Comparison of ENCODE assay signal across 25 cellular contexts in genomic region chr1:9222846-9223625, GRCh38. TPM values are rescaled to one million over a fixed set of nuclear protein-coding genes. Genes with fewer than 3 reads are reported as not detected.
DNase-seq lines count a peak whose midpoint lies in the region; ATAC-seq, FAIRE-seq and TF ChIP-seq lines count a peak whose summit lies in the region.
"Had no signal": no experiment of that assay in that cellular context is flagged by ENCODE, and none has a peak within 500 bp of the region (broad histone marks: within the 10 kb centered on the region; RNA-seq: fewer than 3 reads in every experiment).

No MANE protein-coding gene starts in this region.

- H3K9me1 ChIP-seq in K562 (ENCODE audit: control insufficient read depth, insufficient read depth, low read length), result no peaks in the 10 kb centered on the region

- no peaks in the 10 kb centered on the region for H3K4me1 Mint-ChIP-seq in activated CD4-positive, alpha-beta T cell treated with anti-CD3 and anti-CD28 coated beads, Interleukin-2, amount 10 ng/mL, durations not matched to agents 7 days and 5 days
- no peaks in the 10 kb centered on the region for H3K4me1 Mint-ChIP-seq in CD8-positive, alpha-beta T cell (ENCODE audit: low read depth)
- H3K4me1 Mint-ChIP-seq in nephron progenitor cell, result no peaks in the 10 kb centered on the region
- H3K4me1 Mint-ChIP-seq: CD8-positive, alpha-beta memory T cell; IgD-negative memory B cell had no signal

- no peaks in the 10 kb centered on the region for H3K79me2 ChIP-seq in K562 (ENCODE audit: control insufficient read depth, insufficient read depth, low read length)

- POLR2A ChIA-PET in activated CD4-positive, alpha-beta T cell treated with anti-CD3 and anti-CD28 coated beads, Interleukin-2, amount 10 ng/mL, durations not matched to agents 7 days and 5 days (lab: Charles Lee), result no interaction called here
- POLR2A ChIA-PET in CD8-positive, alpha-beta T cell (lab: Charles Lee), result no interaction called here
- POLR2A ChIA-PET in K562 (lab: Yijun Ruan, JAX), result no interaction called here

- H3K4me3 ChIP-seq in CD8-positive, alpha-beta T cell (ENCODE audit: low read depth, low read length), result no peak overlapping the region
- no peak overlapping the region for H3K4me3 ChIP-seq in K562
- H3K4me3 ChIP-seq: A549, BLaER1, GM12878 had no signal

- DNase-seq in activated CD4-positive, alpha-beta T cell treated with anti-CD3 and anti-CD28 coated beads, Interleukin-2, amount 10 ng/mL, durations not matched to agents 7 days and 5 days, result no peak
- no peak for DNase-seq in activated CD4-positive, alpha-beta T cell treated with anti-CD3 and anti-CD28 coated beads, Interleukin-2, amount 50 U/mL, for 1 hour
- no peak for DNase-seq in CD8-positive, alpha-beta T cell
- DNase-seq in K562 (ENCODE audit: extremely low read depth in 1 of 4, low spot score in 3 of 4), result no peak
- DNase-seq in nephron progenitor cell, result no peak
- DNase-seq in Right ventricle myocardium superior, result no peak
- DNase-seq in NCI-H2196 (lab: John Stamatoyannopoulos, UW; ENCODE audit: unreplicated experiment), result no peak
- DNase-seq in activated CD4-positive, CD25-positive, alpha-beta regulatory T cell (lab: John Stamatoyannopoulos, UW), result no peak
- DNase-seq: AML-193; CD8-positive, alpha-beta memory T cell; COR-L47; DMS 273 treated with DMSO at 0.1 percent for 48 hours; DMS53; DND-41; EL; GOT3; H7 had no signal

- ATAC-seq in CD8-positive, alpha-beta T cell, result no peak
- ATAC-seq in K562, result no peak
- ATAC-seq in Right ventricle myocardium superior (ENCODE audit: poor library complexity), result no peak
- ATAC-seq: GM12878, HCT116 had no signal

- in situ Hi-C loops in K562 (cut with MboI), result no loop called here

- H3K36me3 ChIP-seq in CD8-positive, alpha-beta T cell (ENCODE audit: insufficient read depth, low read length), result no peaks in the 10 kb centered on the region
- no peaks in the 10 kb centered on the region for H3K36me3 ChIP-seq in K562 (ENCODE audit: control insufficient read depth, insufficient read depth, low read length)
- H3K36me3 ChIP-seq: BLaER1 had no signal

- no peak overlapping the region for H3K27ac ChIP-seq in CD8-positive, alpha-beta T cell (ENCODE audit: low read depth, low read length)
- no peak overlapping the region for H3K27ac ChIP-seq in K562 (ENCODE audit: extremely low read depth, low read depth, low read length)
- H3K27ac ChIP-seq: 22Rv1, A549, BLaER1, HL-60 had no signal

- under 1% methylated on average over 13 of the region's 14 CpGs for WGBS in K562 (ENCODE audit: insufficient coverage, low coverage, missing lambda C conversion rate)

- H3K4me3 Mint-ChIP-seq in activated CD4-positive, alpha-beta T cell treated with anti-CD3 and anti-CD28 coated beads, Interleukin-2, amount 10 ng/mL, durations not matched to agents 7 days and 5 days, result no peak overlapping the region
- H3K4me3 Mint-ChIP-seq in CD8-positive, alpha-beta T cell, result no peak overlapping the region
- H3K4me3 Mint-ChIP-seq in nephron progenitor cell, result no peak overlapping the region
- H3K4me3 Mint-ChIP-seq: CD8-positive, alpha-beta memory T cell; IgD-negative memory B cell had no signal

- no peak for TF ChIP-seq RAD21 in K562 (CRISPR knock-in tag; conservative IDR thresholded peaks at IDR 0.05 in 1 of 2, IDR thresholded peaks at IDR 0.05 in 1 of 2)

- H3K27ac Mint-ChIP-seq in activated CD4-positive, alpha-beta T cell treated with anti-CD3 and anti-CD28 coated beads, Interleukin-2, amount 10 ng/mL, durations not matched to agents 7 days and 5 days, result peak overlapping the region; percentile 41
- H3K27ac Mint-ChIP-seq in CD8-positive, alpha-beta T cell, result no peak overlapping the region
- peak overlapping the region; percentile 37 for H3K27ac Mint-ChIP-seq in nephron progenitor cell

- H3K27me3 Mint-ChIP-seq in activated CD4-positive, alpha-beta T cell treated with anti-CD3 and anti-CD28 coated beads, Interleukin-2, amount 10 ng/mL, durations not matched to agents 7 days and 5 days, result peaks cover 13% of the 10 kb centered on the region
- H3K27me3 Mint-ChIP-seq in CD8-positive, alpha-beta T cell (ENCODE audit: low read depth), result peaks cover 2% of the 10 kb centered on the region
- peaks cover 33% of the 10 kb centered on the region for H3K27me3 Mint-ChIP-seq in nephron progenitor cell (ENCODE audit: low read depth, poor library complexity)

- BruUV-seq in K562 (replicated peaks; lab: Mats Ljungman, UMichigan), result no TSS peak

- no peak overlapping the region for H3K9ac ChIP-seq in K562 (ENCODE audit: insufficient read depth in 1 of 2, low read depth in 2 of 2, low read length in 2 of 2)
- H3K9ac ChIP-seq: BLaER1 had no signal

- no peak for TF ChIP-seq EP300 in K562 (IDR thresholded peaks at IDR 0.05; ENCODE audit: low read length)

- no peak for TF ChIP-seq POLR2A in K562 (conservative IDR thresholded peaks at IDR 0.05)

- TF ChIP-seq CTCF in CD8-positive, alpha-beta T cell (IDR thresholded peaks at IDR 0.05), result peak; percentile 9
- TF ChIP-seq CTCF in K562 (IDR thresholded peaks at IDR 0.05 in 2 of 3, conservative IDR thresholded peaks at IDR 0.05 in 1 of 3; ENCODE audit: insufficient read depth in 2 of 3, low read depth in 1 of 3, low read length in 3 of 3) (no peak), nephron progenitor cell (IDR thresholded peaks at IDR 0.05) (no peak)

- no peaks in the 10 kb centered on the region for H3K36me3 Mint-ChIP-seq in activated CD4-positive, alpha-beta T cell treated with anti-CD3 and anti-CD28 coated beads, Interleukin-2, amount 10 ng/mL, durations not matched to agents 7 days and 5 days (ENCODE audit: low read depth)
- H3K36me3 Mint-ChIP-seq in CD8-positive, alpha-beta T cell, result no peaks in the 10 kb centered on the region
- no peaks in the 10 kb centered on the region for H3K36me3 Mint-ChIP-seq in nephron progenitor cell (ENCODE audit: low read depth)
- H3K36me3 Mint-ChIP-seq: CD8-positive, alpha-beta memory T cell had no signal

- intact Hi-C loops in CD8-positive, alpha-beta T cell (cut with DNase I, micrococcal nuclease), result no loop called here
- intact Hi-C loops in K562 (cut with micrococcal nuclease), result no loop called here
- intact Hi-C loops in Right ventricle myocardium superior (cut with DNase I), result no loop called here

- H2AFZ ChIP-seq in K562 (ENCODE audit: low read depth, low read length), result no peak overlapping the region

- no peaks in the 10 kb centered on the region for H3K9me3 ChIP-seq in CD8-positive, alpha-beta T cell (ENCODE audit: low read length)
- no peaks in the 10 kb centered on the region for H3K9me3 ChIP-seq in K562 (replicated peaks; ENCODE audit: control insufficient read depth, insufficient read depth, low read depth, low read length)
- H3K9me3 ChIP-seq: A549 had no signal

- no peak overlapping the region for H3K4me2 ChIP-seq in K562 (ENCODE audit: insufficient read depth, low read length)
- H3K4me2 ChIP-seq: A549, BLaER1 had no signal

- no peak for FAIRE-seq in K562 (lab: Jason Lieb, UNC)
- FAIRE-seq: A549, GM12878, HTR-8/SVneo had no signal

- CTCF ChIA-PET in activated CD4-positive, alpha-beta T cell treated with anti-CD3 and anti-CD28 coated beads, Interleukin-2, amount 10 ng/mL, durations not matched to agents 7 days and 5 days (lab: Charles Lee), result no interaction called here
- CTCF ChIA-PET in CD8-positive, alpha-beta T cell (lab: Charles Lee), result no interaction called here
- CTCF ChIA-PET in K562 (lab: Yijun Ruan, JAX; ENCODE audit: low intra/inter-chr PET ratio), result no interaction called here

- no peaks in the 10 kb centered on the region for H4K20me1 ChIP-seq in K562 (replicated peaks; ENCODE audit: control insufficient read depth, insufficient read depth, low read length)
- H4K20me1 ChIP-seq: BLaER1 had no signal

- H3K9me3 Mint-ChIP-seq in activated CD4-positive, alpha-beta T cell treated with anti-CD3 and anti-CD28 coated beads, Interleukin-2, amount 10 ng/mL, durations not matched to agents 7 days and 5 days, result peaks cover 3% of the 10 kb centered on the region
- H3K9me3 Mint-ChIP-seq in CD8-positive, alpha-beta T cell, result no peaks in the 10 kb centered on the region
- H3K9me3 Mint-ChIP-seq in nephron progenitor cell, result peaks cover 6% of the 10 kb centered on the region

- no peaks in the 10 kb centered on the region for H3K27me3 ChIP-seq in CD8-positive, alpha-beta T cell (ENCODE audit: insufficient read depth, low read length)
- peaks cover 7 to 51% of the 10 kb centered on the region in 2 experiments; a peak in 4 of 5 replicates for H3K27me3 ChIP-seq in K562 (ENCODE audit: control insufficient read depth in 2 of 2, insufficient read depth in 2 of 2, low read length in 2 of 2)
- H3K27me3 ChIP-seq: BLaER1 had no signal

- no peaks in the 10 kb centered on the region for H3K4me1 ChIP-seq in CD8-positive, alpha-beta T cell (ENCODE audit: insufficient read depth, low read length)
- no peaks in the 10 kb centered on the region for H3K4me1 ChIP-seq in K562 (replicated peaks in 1 of 2; ENCODE audit: control insufficient read depth in 2 of 2, insufficient read depth in 2 of 2, low read length in 2 of 2)
- H3K4me1 ChIP-seq: A549 had no signal

TF ChIP-seq in K562, 482 proteins besides CTCF, POLR2A, EP300 and RAD21 (continues in another document):
- TF ChIP-seq HSF4 (CRISPR knock-in tag; IDR thresholded peaks at IDR 0.05; ENCODE audit: borderline replicate concordance), result no peak

RNA-seq across cellular contexts. Expression of gene H6PD, which starts 11.5 kb away (rescaled TPM):
- total RNA-seq in activated CD4-positive, alpha-beta T cell treated with anti-CD3 and anti-CD28 coated beads, Interleukin-2, amount 10 ng/mL, durations not matched to agents 7 days and 5 days, result 10 to 100 TPM; 15.1 to 15.3 TPM
- total RNA-seq in CD8-positive, alpha-beta T cell, result 10 to 100 TPM; 11.1 to 11.2 TPM
- total RNA-seq in K562 (2011; cell fraction: chromatin; rRNA removed; ENCODE audit: low replicate concordance), result 1.6 and 4.4 TPM in 2 replicates
- 3.2 and 3.8 TPM in 2 replicates for total RNA-seq in K562 (2011; cell fraction: nucleolus; rRNA removed)
- total RNA-seq in K562 (2011; cell fraction: nucleoplasm; rRNA removed), result 3.3 and 3.5 TPM in 2 replicates
- total RNA-seq in K562 (2014; rRNA removed), result 1.0 and 1.5 TPM in 2 replicates
- total RNA-seq in K562 (2014; rRNA removed; fragmentation: Illumina TruSeq; extraction: Trizol), result 0.84 and 1.2 TPM in 2 replicates
- 1.5 and 1.7 TPM in 2 replicates for total RNA-seq in K562 (2015; rRNA removed; fragmentation: Illumina TruSeq; extraction: Trizol)
- 1.8 and 2.5 TPM in 2 replicates for total RNA-seq in K562 (2021)
- 0.82 and 1.9 TPM in 2 replicates for polyA plus RNA-seq in K562 (2011; rRNA removed)
- 1.4 and 1.8 TPM in 2 replicates for polyA plus RNA-seq in K562 (2011; cell fraction: cytosol; rRNA removed)
- 1.7 and 1.8 TPM in 2 replicates for polyA plus RNA-seq in K562 (2011; cell fraction: nucleus; rRNA removed)
- polyA plus RNA-seq in K562 (2012), result 1.5 and 6.3 TPM in 2 replicates
- polyA plus RNA-seq in K562 (2014; fragmentation: Illumina TruSeq; extraction: Trizol), result 0.95 and 1.1 TPM in 2 replicates
- under 1 TPM; 0.04 to 0.08 TPM for polyA plus RNA-seq in K562 (2014; fragmentation: Nextera tagmentation; extraction: Ambion mirVana)
- 1.1 and 1.2 TPM in 2 replicates for polyA plus RNA-seq in K562 (2014; rRNA removed)
- 0.95 and 1.0 TPM in 2 replicates for polyA minus RNA-seq in K562 (2011; rRNA and poly(A)+ RNA removed)
- 1.7 and 2.8 TPM in 2 replicates for polyA minus RNA-seq in K562 (2011; cell fraction: cytosol; rRNA and poly(A)+ RNA removed)
- polyA minus RNA-seq in K562 (2011; cell fraction: nucleus; rRNA and poly(A)+ RNA removed), result 0.81 and 1.00 TPM in 2 replicates
- 20.9 TPM for total RNA-seq in Right ventricle myocardium superior
